ENCODE assay signal across 22 cellular contexts in the genomic region with DNA sequence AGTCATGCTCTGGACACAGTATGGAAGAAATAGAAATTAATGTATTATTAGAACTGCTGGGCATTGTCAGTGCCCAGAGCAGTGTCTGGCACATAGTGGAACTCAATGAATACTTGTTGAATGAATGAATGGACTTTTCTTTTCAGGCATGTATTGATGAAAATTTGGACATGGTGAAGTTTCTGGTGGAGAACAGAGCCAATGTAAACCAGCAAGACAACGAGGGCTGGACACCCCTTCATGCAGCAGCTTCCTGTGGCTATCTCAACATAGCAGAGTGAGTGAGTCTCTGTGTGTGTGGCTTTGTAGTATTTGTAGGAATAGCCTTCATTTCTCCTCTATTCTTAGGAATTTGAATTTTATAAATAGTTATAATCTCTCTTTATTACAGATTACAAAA.
DNase-seq lines count a peak whose midpoint lies in the region; ATAC-seq and TF ChIP-seq lines count a peak whose summit lies in the region.
"Had no signal": no experiment of that assay in that cellular context is flagged by ENCODE, and none has a peak within 500 bp of the region (broad histone marks: within the 10 kb centered on the region; RNA-seq: fewer than 3 reads in every experiment).

No MANE protein-coding gene starts in this region.

- intact Hi-C loops in mammary epithelial cell (cut with micrococcal nuclease): no loop called here
- intact Hi-C loops in MCF 10A (cut with micrococcal nuclease): no loop called here

- H3K4me3 ChIP-seq in mammary epithelial cell (replicated peaks in 1 of 3; ENCODE audit: insufficient read depth in 1 of 3, low read depth in 2 of 3, low read length in 3 of 3): no peak overlapping the region
- H3K4me3 ChIP-seq: cardiac muscle cell, K562, left lung had no signal

- dilution Hi-C loops in mammary epithelial cell (cut with HindIII; ENCODE audit: low sequenced_read_pairs): no loop called here

- H3K4me3 Mint-ChIP-seq in MCF 10A (ENCODE audit: unreplicated experiment) (no peak overlapping the region), brain (no peak overlapping the region)
- H3K4me3 Mint-ChIP-seq: activated CD4-positive, alpha-beta T cell treated with anti-CD3 and anti-CD28 coated beads for 36 hours; activated T-cell treated with anti-CD3 and anti-CD28 coated beads, Interleukin-2, amount 50 U/mL, for 4 hours; CD8-positive, alpha-beta memory T cell had no signal

- no peaks in the 10 kb centered on the region for H4K20me1 ChIP-seq in mammary epithelial cell (ENCODE audit: insufficient read depth, low read length)

- H3K9me3 ChIP-seq in mammary epithelial cell (replicated peaks; ENCODE audit: insufficient read depth, low read length): no peaks in the 10 kb centered on the region
- H3K9me3 ChIP-seq: left lung had no signal

- H3K27ac Mint-ChIP-seq in MCF 10A (ENCODE audit: low read depth, unreplicated experiment) (no peak overlapping the region), brain (peak overlapping the region in 3 of 5 experiments; percentile 44 to 91 (median 79))
- H3K27ac Mint-ChIP-seq: activated CD4-positive, alpha-beta T cell treated with anti-CD3 and anti-CD28 coated beads for 36 hours; CD8-positive, alpha-beta memory T cell had no signal

- H3K4me1 Mint-ChIP-seq in MCF 10A (ENCODE audit: insufficient read depth, unreplicated experiment) (peaks cover 6% of the 10 kb centered on the region), brain (peaks cover 32% of the 10 kb centered on the region)
- H3K4me1 Mint-ChIP-seq: activated CD4-positive, alpha-beta T cell treated with anti-CD3 and anti-CD28 coated beads for 36 hours had no signal

- peak overlapping the region; percentile 35 for H3K4me2 ChIP-seq in mammary epithelial cell (ENCODE audit: insufficient read depth, low read depth, low read length)

- peak; percentile 9 for DNase-seq in mammary epithelial cell
- no peak for DNase-seq in MCF 10A (ENCODE audit: unreplicated experiment)
- DNase-seq in inferior parietal cortex (ENCODE audit: extremely low spot score): peak; percentile 39
- DNase-seq in smooth muscle cell of the brain vasculature (ENCODE audit: low read depth, low spot score): peak; percentile 18
- DNase-seq in T-helper 2 cell: no peak
- no peak for DNase-seq in NCI-H524 (lab: John Stamatoyannopoulos, UW)
- DNase-seq: activated CD4-positive, alpha-beta T cell treated with anti-CD3 and anti-CD28 coated beads for 36 hours; activated T-cell treated with anti-CD3 and anti-CD28 coated beads, Interleukin-2, amount 50 U/mL, for 4 hours; AML-193; CD8-positive, alpha-beta memory T cell; GDM1; left lung; NCI-H1436 treated with DMSO at 0.1 percent for 48 hours; NCI-H2107; NK-92 treated with Interleukin-12 subunit alpha and Interleukin-12 subunit beta, amount 100 ng/mL, for 24 hours; stimulated activated CD8-positive, alpha-beta memory T cell treated with anti-CD3 and anti-CD28 coated beads, Interleukin-4, amount 100 ng/mL, for 48 hours; T-helper 1 cell had no signal

- no peaks in the 10 kb centered on the region for H3K79me2 ChIP-seq in mammary epithelial cell (ENCODE audit: insufficient read depth, low read length)

- in situ Hi-C loops in mammary epithelial cell (cut with MboI; ENCODE audit: low sequenced_read_pairs in 2 of 2): no loop called here

- H3K27ac ChIP-seq in mammary epithelial cell (ENCODE audit: insufficient read depth, low read depth, low read length): no peak overlapping the region
- H3K27ac ChIP-seq: 22Rv1, left lung had no signal

- WGBS in mammary epithelial cell (ENCODE audit: low coverage, missing lambda C conversion rate): 17% methylated on average over 1 of the region's 1 CpG

- H2AFZ ChIP-seq in mammary epithelial cell (ENCODE audit: low read depth, low read length): peak overlapping the region; percentile 48

- H3K9me3 Mint-ChIP-seq in MCF 10A (ENCODE audit: unreplicated experiment) (no peaks in the 10 kb centered on the region), brain (no peaks in the 10 kb centered on the region)
- H3K9me3 Mint-ChIP-seq: activated T-cell treated with anti-CD3 and anti-CD28 coated beads, Interleukin-2, amount 50 U/mL, for 4 hours; CD8-positive, alpha-beta memory T cell had no signal

- no peaks in the 10 kb centered on the region for H3K27me3 Mint-ChIP-seq in MCF 10A (ENCODE audit: insufficient read depth, unreplicated experiment)
- no peaks in the 10 kb centered on the region for H3K27me3 Mint-ChIP-seq in brain
- H3K27me3 Mint-ChIP-seq: activated CD4-positive, alpha-beta T cell treated with anti-CD3 and anti-CD28 coated beads for 36 hours; CD8-positive, alpha-beta memory T cell had no signal

- H3K4me1 ChIP-seq in mammary epithelial cell (ENCODE audit: insufficient read depth, low read length): peaks cover 11% of the 10 kb centered on the region
- H3K4me1 ChIP-seq: left lung had no signal

- no peak for ATAC-seq in HG02610 (IDR thresholded peaks at IDR 0.05; ENCODE audit: unreplicated experiment)
- ATAC-seq: activated CD4-positive, alpha-beta T cell treated with anti-CD3 and anti-CD28 coated beads for 36 hours; activated T-cell treated with anti-CD3 and anti-CD28 coated beads, Interleukin-2, amount 50 U/mL, for 4 hours; K562; left lung had no signal

- BruUV-seq in mammary epithelial cell (replicated peaks; lab: Mats Ljungman, UMichigan): no TSS peak
- BruUV-seq in MCF 10A (replicated peaks; lab: Mats Ljungman, UMichigan): no TSS peak

- POLR2A ChIA-PET in MCF 10A (lab: Yijun Ruan, JAX): interaction anchor here (0.7 kb wide), 1 partner anchor 312 kb away, joined by 3 read pairs; no protein-coding TSS in a partner anchor

- no peak for TF ChIP-seq CTCF in mammary epithelial cell (conservative IDR thresholded peaks at IDR 0.05 in 1 of 2, IDR thresholded peaks at IDR 0.05 in 1 of 2; ENCODE audit: extremely low read depth in 1 of 2, insufficient read depth in 1 of 2, low read depth in 1 of 2, low read length in 2 of 2)
- no peak for TF ChIP-seq CTCF in MCF 10A (IDR thresholded peaks at IDR 0.05; ENCODE audit: unreplicated experiment)
- TF ChIP-seq CTCF in brain (conservative IDR thresholded peaks at IDR 0.05): no peak

- no peaks in the 10 kb centered on the region for H3K36me3 ChIP-seq in mammary epithelial cell (ENCODE audit: insufficient read depth, low read length)
- H3K36me3 ChIP-seq: cardiac muscle cell, left lung had no signal

- H3K36me3 Mint-ChIP-seq in MCF 10A (ENCODE audit: insufficient read depth, unreplicated experiment) (no peaks in the 10 kb centered on the region), brain (no peaks in the 10 kb centered on the region)

- CTCF ChIA-PET in mammary epithelial cell (lab: Charles Lee; ENCODE audit: low non-redundant PET): no interaction called here
- CTCF ChIA-PET in MCF 10A (lab: Yijun Ruan, JAX): no interaction called here

- H3K9ac ChIP-seq in mammary epithelial cell (ENCODE audit: insufficient read depth, low read length): no peak overlapping the region

- H3K27me3 ChIP-seq in mammary epithelial cell (ENCODE audit: insufficient read depth, low read length): no peaks in the 10 kb centered on the region
- H3K27me3 ChIP-seq: cardiac muscle cell, left lung had no signal

Comparison
In these comparisons a context has a peak if more than half of its experiments do, and no peak if none do; other contexts are left out.
1. DNase-seq: peak in mammary epithelial cell (single experiment), inferior parietal cortex (single experiment) and smooth muscle cell of the brain vasculature (single experiment); none in MCF 10A (single experiment), T-helper 2 cell (0 of 5) and NCI-H524 (0 of 2).